Comparison of ENCODE assay signal across 25 cellular contexts in genomic region chr12:112164326-112164660, GRCh38.
"Had no signal": no experiment of that assay in that cellular context is flagged by ENCODE, and none has a peak within 500 bp of the region (broad histone marks: within the 10 kb centered on the region; RNA-seq: fewer than 3 reads in every experiment).

No MANE protein-coding gene starts in this region.

- H3K4me3 ChIP-seq: esophagus muscularis mucosa, gastroesophageal sphincter, ovary, psoas muscle, stomach, testis, tibial artery had no signal

- H3K4me3 Mint-ChIP-seq: dendritic cell treated with granulocyte-macrophage colony-stimulating factor and Interleukin-4, amounts not matched to agents 40 ng/mL and 50 ng/mL, for 4 days; naive thymus-derived CD8-positive, alpha-beta T cell; nephron progenitor cell; type B pancreatic cell had no signal

- H3K4me1 Mint-ChIP-seq: nephron progenitor cell had no signal

- H3K27ac Mint-ChIP-seq: dendritic cell treated with granulocyte-macrophage colony-stimulating factor and Interleukin-4, amounts not matched to agents 40 ng/mL and 50 ng/mL, for 4 days; naive thymus-derived CD8-positive, alpha-beta T cell; nephron progenitor cell; type B pancreatic cell had no signal

- DNase-seq: central memory CD4-positive, alpha-beta T cell; effector CD8-positive, alpha-beta T cell; foreskin keratinocyte; kidney; mesendoderm; midbrain; naive thymus-derived CD8-positive, alpha-beta T cell; nephron progenitor cell; occipital lobe; ovary; psoas muscle; right cardiac atrium; small intestine; stimulated activated CD4-positive, alpha-beta T cell treated with anti-CD3 and anti-CD28 coated beads, Interleukin-15, amount 100 ng/mL, for 24 hours; stimulated activated CD4-positive, alpha-beta T cell treated with anti-CD3 and anti-CD28 coated beads, Interleukin-2, amount 100 ng/mL, for 48 hours; stimulated activated CD8-positive, alpha-beta memory T cell treated with anti-CD3 and anti-CD28 coated beads, Interleukin-4, amount 100 ng/mL, for 48 hours; stimulated activated naive CD4-positive, alpha-beta T cell treated with Interleukin-2 at 50 U/mL for 16 hours; stomach; testis had no signal

- H3K27me3 ChIP-seq: esophagus muscularis mucosa, foreskin keratinocyte, gastroesophageal sphincter, ovary, stomach, testis, tibial artery had no signal

- H3K4me1 ChIP-seq: esophagus muscularis mucosa, foreskin keratinocyte, gastroesophageal sphincter, psoas muscle, stomach, testis, tibial artery had no signal

- H3K36me3 ChIP-seq: ovary had no signal

- H3K27ac ChIP-seq: esophagus muscularis mucosa, foreskin keratinocyte, gastroesophageal sphincter, ovary, psoas muscle, stomach, testis, tibial artery had no signal

- H3K27me3 Mint-ChIP-seq: dendritic cell treated with granulocyte-macrophage colony-stimulating factor and Interleukin-4, amounts not matched to agents 40 ng/mL and 50 ng/mL, for 4 days; naive thymus-derived CD8-positive, alpha-beta T cell; type B pancreatic cell had no signal

- H3K9me3 Mint-ChIP-seq: dendritic cell treated with granulocyte-macrophage colony-stimulating factor and Interleukin-4, amounts not matched to agents 40 ng/mL and 50 ng/mL, for 4 days; type B pancreatic cell had no signal

- H3K9me3 ChIP-seq: esophagus muscularis mucosa, gastroesophageal sphincter, ovary, psoas muscle, stomach, testis had no signal

- ATAC-seq: foreskin keratinocyte; gastroesophageal sphincter; left lobe of liver; naive thymus-derived CD8-positive, alpha-beta T cell; psoas muscle; right cardiac atrium had no signal
